In the genomic region with DNA sequence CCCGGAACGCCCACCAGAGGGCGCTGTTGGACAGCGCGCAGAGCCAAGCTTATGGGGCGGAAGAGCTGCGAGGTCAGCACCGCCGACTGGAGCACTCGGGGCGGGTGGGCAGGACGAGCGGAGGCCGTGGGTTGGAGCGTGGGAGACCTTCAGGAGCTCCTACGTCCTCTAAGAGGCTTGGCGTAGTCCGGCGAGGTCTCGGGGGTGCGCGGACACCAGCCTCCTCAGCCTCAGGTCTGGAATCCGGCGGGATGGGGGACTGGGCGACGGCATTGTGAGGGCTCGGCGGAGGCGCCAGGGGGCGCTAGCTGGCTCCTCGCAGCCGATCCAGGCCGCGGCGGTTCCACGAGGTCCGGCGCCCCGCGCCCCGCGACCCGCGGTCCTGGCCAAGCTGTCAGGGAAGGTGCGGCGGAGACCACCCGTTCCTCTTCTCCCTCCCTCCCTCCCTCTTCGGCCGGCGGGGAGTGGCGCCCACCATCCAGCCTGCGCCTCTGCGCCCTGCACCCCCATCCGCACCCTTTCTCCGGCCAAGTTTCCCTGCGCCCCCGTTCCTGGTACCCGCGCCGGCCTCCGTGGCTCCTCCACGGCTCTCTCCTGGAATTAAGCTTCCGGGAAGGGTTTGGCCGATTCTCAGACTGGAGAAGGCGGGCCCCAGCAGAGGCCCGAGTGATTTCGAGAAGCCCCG, we compare ENCODE assay signal across 8 cellular contexts. TPM values are rescaled to one million over a fixed set of nuclear protein-coding genes. Genes with fewer than 3 reads are reported as not detected.
A peak's percentile ranks its signal among the peaks of the same experiment; 100 is the strongest.
DNase-seq lines count a peak whose midpoint lies in the region; ATAC-seq, FAIRE-seq and TF ChIP-seq lines count a peak whose summit lies in the region.

No MANE protein-coding gene starts in this region.

- no peak for FAIRE-seq in GM12891 (lab: Jason Lieb, UNC)

- no peaks in the 10 kb centered on the region for H3K9me3 ChIP-seq in vagina

- H3K27me3 ChIP-seq in vagina = peaks cover 15% of the 10 kb centered on the region

- peak; percentile 89 to 100 (median 91) for TF ChIP-seq CTCF in vagina (IDR thresholded peaks at IDR 0.05)

- H3K36me3 ChIP-seq in vagina = no peaks in the 10 kb centered on the region

- H3K27ac ChIP-seq in vagina = no peak overlapping the region

- DNase-seq in GM12891 (ENCODE audit: insufficient read length, low spot score) (peak; percentile 95), NCI-H1092 treated with DMSO at 0.1 percent for 48 hours (lab: John Stamatoyannopoulos, UW) (peak; percentile 80), T follicular helper cell (ENCODE audit: low read depth) (peak; percentile 64), amniotic epithelial cell (ENCODE audit: low read depth) (peak; percentile 46), left ventricle myocardium superior (peak; percentile 83), renal cortical epithelial cell (ENCODE audit: low read depth) (peak; percentile 39), vagina (ENCODE audit: extremely low spot score in 2 of 2) (no peak)

- peaks cover 19% of the 10 kb centered on the region for H3K4me1 ChIP-seq in vagina

- H3K4me3 ChIP-seq in vagina = peak overlapping the region; percentile 32 to 37

- TF ChIP-seq POLR2A in GM12891 (IDR thresholded peaks at IDR 0.05; ENCODE audit: low read depth, low read length) (no peak), vagina (IDR thresholded peaks at IDR 0.05) (no peak)

- ATAC-seq in HG02623 (IDR thresholded peaks at IDR 0.05; ENCODE audit: unreplicated experiment) = peak; percentile 77
- peak; percentile 93 for ATAC-seq in left ventricle myocardium superior

- intact Hi-C loops in left ventricle myocardium superior (cut with micrococcal nuclease) (no loop called here), vagina (cut with DNase I) (loop anchor here (5.0 to 10.0 kb wide), 2 partner anchors 68 to 196 kb away; no protein-coding TSS in a partner anchor)

TF ChIP-seq in GM12891, 5 proteins besides CTCF, POLR2A, EP300 and RAD21:
- TF ChIP-seq PAX5 (IDR thresholded peaks at IDR 0.05; ENCODE audit: insufficient read depth, low read length, severe bottlenecking) (no peak), POU2F2 (IDR thresholded peaks at IDR 0.05; ENCODE audit: low read depth, low read length) (no peak), TAF1 (IDR thresholded peaks at IDR 0.05; ENCODE audit: low read depth, low read length) (no peak), POLR2AphosphoS5 (IDR thresholded peaks at IDR 0.05; ENCODE audit: low read depth, low read length) (no peak), SPI1 (IDR thresholded peaks at IDR 0.05; ENCODE audit: low read depth, low read length) (no peak)

RNA-seq across cellular contexts. Expression of gene POLG, which starts 24.3 kb away (rescaled TPM):
- 35.2 TPM for polyA plus RNA-seq in GM12891 (2012; ENCODE audit: low read depth, missing spikeins)
- total RNA-seq in left ventricle myocardium superior (39.5 TPM), renal cortical epithelial cell (90.6 and 105 TPM in 2 replicates), vagina (50.3 TPM)

Comparison
In these comparisons a context has a peak if more than half of its experiments do, and no peak if none do; other contexts are left out.
1. DNase-seq: peak in GM12891 (single experiment), NCI-H1092 treated with DMSO at 0.1 percent for 48 hours (single experiment), T follicular helper cell (single experiment), amniotic epithelial cell (single experiment), left ventricle myocardium superior (single experiment) and renal cortical epithelial cell (single experiment); none in vagina (0 of 2).